Comparison of ENCODE assay signal across 25 cellular contexts in genomic region chr13:59643239-59643865, GRCh38.
DNase-seq lines count a peak whose midpoint lies in the region; ATAC-seq, FAIRE-seq and TF ChIP-seq lines count a peak whose summit lies in the region.
"Had no signal": no experiment of that assay in that cellular context is flagged by ENCODE, and none has a peak within 500 bp of the region (broad histone marks: within the 10 kb centered on the region; RNA-seq: fewer than 3 reads in every experiment).

No MANE protein-coding gene starts in this region.

- peaks cover 5% of the 10 kb centered on the region for H3K9me3 Mint-ChIP-seq in nephron progenitor cell
- H3K9me3 Mint-ChIP-seq: CD8-positive, alpha-beta memory T cell had no signal

- H3K4me3 Mint-ChIP-seq in nephron progenitor cell = no peak overlapping the region
- H3K4me3 Mint-ChIP-seq: CD14-positive monocyte; CD8-positive, alpha-beta memory T cell had no signal

- H3K36me3 Mint-ChIP-seq in nephron progenitor cell (ENCODE audit: low read depth) = no peaks in the 10 kb centered on the region
- H3K36me3 Mint-ChIP-seq: CD14-positive monocyte; CD8-positive, alpha-beta memory T cell had no signal

- peak overlapping the region; percentile 68 for H3K27ac Mint-ChIP-seq in nephron progenitor cell
- H3K27ac Mint-ChIP-seq: CD14-positive monocyte; CD8-positive, alpha-beta memory T cell had no signal

- DNase-seq in NCI-H69 (lab: John Stamatoyannopoulos, UW) (peak; percentile 37), SW480 (ENCODE audit: low spot score) (peak; percentile 62), nephron progenitor cell (no peak), RKO (ENCODE audit: low spot score) (no peak), frontal cortex (ENCODE audit: low spot score in 2 of 2) (no peak)
- DNase-seq in central memory CD4-positive, alpha-beta T cell = no peak
- DNase-seq: CD8-positive, alpha-beta memory T cell; DMS 273 treated with DMSO at 0.1 percent for 48 hours; DMS79; EL; GDM1; HCEC 1CT; IMR-90; KG1; NCI-H1092 treated with DMSO at 0.1 percent for 48 hours; NCI-H1436; NCI-H187; NCI-H2081 treated with DMSO at 0.1 percent for 48 hours; NCI-H446; SHP77; SW 1271 had no signal

- H3K27me3 Mint-ChIP-seq in nephron progenitor cell (ENCODE audit: low read depth, poor library complexity) = peaks cover under 1% of the 10 kb centered on the region

- TF ChIP-seq CTCF in nephron progenitor cell (IDR thresholded peaks at IDR 0.05) = no peak

- peaks cover 10% of the 10 kb centered on the region for H3K4me1 Mint-ChIP-seq in nephron progenitor cell
- H3K4me1 Mint-ChIP-seq: CD14-positive monocyte; CD8-positive, alpha-beta memory T cell had no signal

- FAIRE-seq in frontal cortex (lab: Jason Lieb, UNC) = no peak
- FAIRE-seq: GM12878, H1 had no signal

- ATAC-seq in HG03521 (IDR thresholded peaks at IDR 0.05; ENCODE audit: unreplicated experiment) = no peak
- ATAC-seq: GM12878 had no signal

Comparison
In these comparisons a context has a peak if more than half of its experiments do, and no peak if none do; other contexts are left out.
1. DNase-seq: peak in NCI-H69 (single experiment) and SW480 (single experiment); none in nephron progenitor cell (single experiment), central memory CD4-positive, alpha-beta T cell (single experiment), RKO (single experiment) and frontal cortex (0 of 2).